ENCODE assay signal across 8 cellular contexts in the genomic region with DNA sequence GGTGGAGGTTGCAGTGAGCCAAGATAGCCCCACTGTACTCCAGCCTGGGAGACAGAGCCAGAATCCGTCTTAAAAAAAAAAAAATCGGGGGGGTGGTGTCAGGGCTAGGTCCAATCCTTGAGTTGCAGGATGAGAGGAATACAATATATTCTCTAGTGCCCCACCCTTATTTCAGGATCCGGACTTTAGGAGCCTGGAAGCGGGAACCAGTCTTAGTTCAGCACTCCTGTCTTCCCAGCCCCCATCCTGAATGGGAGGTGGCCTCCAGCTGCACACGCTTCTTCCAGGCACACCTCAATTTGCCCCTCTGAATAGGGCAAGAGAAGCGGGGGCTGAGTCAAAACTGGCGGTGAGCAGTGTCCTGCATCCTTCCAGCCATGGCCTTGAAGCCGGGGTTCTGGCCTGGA. TPM values are rescaled to one million over a fixed set of nuclear protein-coding genes. Genes with fewer than 3 reads are reported as not detected.
DNase-seq lines count a peak whose midpoint lies in the region; ATAC-seq and TF ChIP-seq lines count a peak whose summit lies in the region.

No MANE protein-coding gene starts in this region.

- TF ChIP-seq CTCF in AG10803 (conservative IDR thresholded peaks at IDR 0.05; ENCODE audit: low read length) (no peak), coronary artery (IDR thresholded peaks at IDR 0.05) (no peak), natural killer cell (IDR thresholded peaks at IDR 0.05) (no peak)

- H2AFZ ChIP-seq in Karpas-422 (ENCODE audit: low read length): peak overlapping the region; percentile 47; the same call in 1 of the 2 replicates

- H3K27me3 Mint-ChIP-seq in natural killer cell (ENCODE audit: low read depth in 2 of 2): peaks cover 14 to 24% of the 10 kb centered on the region in 2 donors

- no peaks in the 10 kb centered on the region for H3K9me3 Mint-ChIP-seq in natural killer cell

- no peaks in the 10 kb centered on the region for H3K9me3 ChIP-seq in Karpas-422 (ENCODE audit: low read length)

- H3K4me1 Mint-ChIP-seq in natural killer cell: peaks cover 33 to 64% of the 10 kb centered on the region in 2 donors

- peaks cover 64% of the 10 kb centered on the region for H3K4me1 ChIP-seq in Karpas-422 (ENCODE audit: low read length)

- intact Hi-C loops in natural killer cell (cut with micrococcal nuclease): loop anchor here (2.0 kb wide), 1 partner anchor 63 kb away; a partner anchor contains a TSS

- H3K9me2 ChIP-seq in Karpas-422 (replicated peaks; ENCODE audit: insufficient read depth, low read length): no peaks in the 10 kb centered on the region

- H3K4me3 ChIP-seq in AG10803 (ENCODE audit: low read length) (peak overlapping the region; percentile 80), Karpas-422 (ENCODE audit: low read length) (peak overlapping the region; percentile 88), coronary artery (peak overlapping the region; percentile 86)

- no peaks in the 10 kb centered on the region for H3K36me3 Mint-ChIP-seq in natural killer cell

- no peaks in the 10 kb centered on the region for H3K36me3 ChIP-seq in Karpas-422 (ENCODE audit: insufficient read depth, low read length)

- H4K20me1 ChIP-seq in Karpas-422 (ENCODE audit: insufficient read depth, low read depth, low read length): peaks cover 11% of the 10 kb centered on the region; the same call in 1 of the 2 replicates

- peak overlapping the region; percentile 83 for H3K27ac ChIP-seq in Karpas-422 (ENCODE audit: low read length)
- peak overlapping the region; percentile 59 to 93 for H3K27ac ChIP-seq in coronary artery

- no peak for ATAC-seq in natural killer cell

- H3K4me3 Mint-ChIP-seq in natural killer cell: peak overlapping the region; percentile 96

- peak overlapping the region; percentile 95 for H3K4me2 ChIP-seq in Karpas-422 (ENCODE audit: low read depth, low read length, poor library complexity, severe bottlenecking)

- H3K27me3 ChIP-seq in Karpas-422 (ENCODE audit: low read length): no peaks in the 10 kb centered on the region

- peak overlapping the region; percentile 94 to 98 for H3K27ac Mint-ChIP-seq in natural killer cell

- no peak for DNase-seq in AG10803 (ENCODE audit: low read depth)
- no peak for DNase-seq in Karpas-422
- DNase-seq in coronary artery (ENCODE audit: low spot score): peak; percentile 83
- DNase-seq in natural killer cell: no peak
- DNase-seq in SHP77 treated with DMSO at 0.1 percent for 48 hours (lab: John Stamatoyannopoulos, UW): no peak
- DNase-seq in RPMI8226: no peak
- DNase-seq in activated CD4-positive, alpha-beta T cell treated with anti-CD3 and anti-CD28 coated beads, Interleukin-2, amount 50 U/mL, for 4 hours: no peak
- no peak for DNase-seq in NOMO-1 (lab: John Stamatoyannopoulos, UW; ENCODE audit: unreplicated experiment in 2 of 2)

- peak overlapping the region; percentile 79 for H3K9ac ChIP-seq in Karpas-422 (ENCODE audit: low read length)

- H3K79me2 ChIP-seq in Karpas-422 (ENCODE audit: low read length): peaks cover 30% of the 10 kb centered on the region

RNA-seq across cellular contexts. Expression of a gene that starts 1.6 kb away (rescaled TPM):
- 29.1 and 33.1 TPM in 2 replicates for total RNA-seq in Karpas-422 (2014; rRNA removed; shearing (Covaris generic); ENCODE audit: low replicate concordance)
- total RNA-seq in natural killer cell: 10 to 100 TPM; 79.3 to 96.8 (median 89.2) TPM

RNA-seq across cellular contexts. Expression of a gene that starts 3.1 kb away (rescaled TPM):
- total RNA-seq in Karpas-422 (2014; rRNA removed; shearing (Covaris generic); ENCODE audit: low replicate concordance): 4.9 and 6.1 TPM in 2 replicates
- total RNA-seq in natural killer cell: 1 to 10 TPM; 1.2 to 2.6 (median 1.6) TPM

RNA-seq across cellular contexts. Expression of a gene that starts 18.7 kb away (rescaled TPM):
- total RNA-seq in Karpas-422 (2014; rRNA removed; shearing (Covaris generic); ENCODE audit: low replicate concordance): 19.5 and 38.9 TPM in 2 replicates
- 10 to 100 TPM; 34.5 to 39.2 (median 36.7) TPM for total RNA-seq in natural killer cell

RNA-seq across cellular contexts. Expression of a gene that starts 33.7 kb away (rescaled TPM):
- 0.36 and 0.86 TPM in 2 replicates for total RNA-seq in Karpas-422 (2014; rRNA removed; shearing (Covaris generic); ENCODE audit: low replicate concordance)
- 10 to 100 TPM in 1 of 3 donors, 1 to 10 TPM in 2; 6.8 to 14.7 (median 8.5) TPM for total RNA-seq in natural killer cell

RNA-seq across cellular contexts. Expression of a gene that starts 46.7 kb away (rescaled TPM):
- 0.82 and 5.6 TPM in 2 replicates for total RNA-seq in Karpas-422 (2014; rRNA removed; shearing (Covaris generic); ENCODE audit: low replicate concordance)
- total RNA-seq in natural killer cell: 1 to 10 TPM; 1.9 to 3.3 (median 2.3) TPM
